In the genomic region with DNA sequence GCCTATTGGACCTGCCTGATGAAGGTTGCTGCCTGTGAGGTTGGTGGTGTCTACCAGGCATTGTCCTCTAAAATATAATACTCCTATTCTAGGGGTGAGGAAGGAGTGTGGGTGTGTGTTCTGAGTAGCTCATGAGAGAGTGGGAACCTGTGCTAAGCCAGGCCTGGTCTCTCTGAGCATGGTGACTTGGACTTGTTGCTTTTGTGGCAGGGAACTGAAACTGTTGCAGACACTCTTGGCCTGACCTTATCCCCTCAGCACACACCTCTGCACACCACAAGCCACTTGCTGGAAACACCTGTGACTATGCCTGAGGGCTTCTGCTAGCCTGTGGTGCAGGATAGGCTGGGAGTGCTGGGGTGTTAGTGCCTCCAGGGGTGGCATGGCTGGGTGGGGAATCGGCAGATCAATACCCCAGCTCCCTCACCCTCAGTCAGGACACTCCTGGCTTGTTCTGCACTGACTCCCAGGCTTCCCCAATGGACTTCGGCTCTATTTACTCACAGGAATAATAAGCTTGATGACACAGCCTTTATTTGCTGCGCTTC, we compare ENCODE assay signal across 10 cellular contexts. TPM values are rescaled to one million over a fixed set of nuclear protein-coding genes. Genes with fewer than 3 reads are reported as not detected.
A peak's percentile ranks its signal among the peaks of the same experiment; 100 is the strongest.
DNase-seq lines count a peak whose midpoint lies in the region; ATAC-seq and TF ChIP-seq lines count a peak whose summit lies in the region.
"Had no signal": no experiment of that assay in that cellular context is flagged by ENCODE, and none has a peak within 500 bp of the region (broad histone marks: within the 10 kb centered on the region; RNA-seq: fewer than 3 reads in every experiment).

No MANE protein-coding gene starts in this region.

- H3K27ac ChIP-seq in RWPE2 (ENCODE audit: poor library complexity, severe bottlenecking), result no peak overlapping the region
- H3K27ac ChIP-seq: C4-2B, SK-N-MC had no signal

- no peak overlapping the region for H3K4me3 ChIP-seq in RWPE2 (ENCODE audit: severe bottlenecking)
- no peak overlapping the region for H3K4me3 ChIP-seq in H7 (ENCODE audit: insufficient read depth, low read depth, low read length)
- H3K4me3 ChIP-seq: SK-N-MC had no signal

- peak; percentile 83 to 89 for ATAC-seq in activated naive CD4-positive, alpha-beta T cell treated with anti-CD3 and anti-CD28 coated beads, Interleukin-2, amount 50 U/mL, for 72 hours
- ATAC-seq in HG03025 (IDR thresholded peaks at IDR 0.05; ENCODE audit: low FRiP score, unreplicated experiment), result peak; percentile 76
- peak; percentile 17; the same call in 1 of the 3 replicates for ATAC-seq in RWPE2 (ENCODE audit: low read depth)

- no peaks in the 10 kb centered on the region for H3K9me3 ChIP-seq in RWPE2 (ENCODE audit: severe bottlenecking)

- no peaks in the 10 kb centered on the region for H3K4me1 ChIP-seq in RWPE2 (ENCODE audit: insufficient read depth, poor library complexity, severe bottlenecking)

- H3K36me3 Mint-ChIP-seq in activated naive CD4-positive, alpha-beta T cell treated with anti-CD3 and anti-CD28 coated beads, Interleukin-2, amount 50 U/mL, for 72 hours, result peaks cover 0 to 7% of the 10 kb centered on the region in 2 donors

- DNase-seq in activated naive CD4-positive, alpha-beta T cell treated with anti-CD3 and anti-CD28 coated beads, Interleukin-2, amount 50 U/mL, for 72 hours (ENCODE audit: low spot score in 2 of 2), result peak in 1 of 2 donors; percentile 7
- no peak for DNase-seq in activated naive CD4-positive, alpha-beta T cell treated with Interleukin-2 at 50 U/mL for 16 hours
- no peak for DNase-seq in RWPE2 (ENCODE audit: low spot score)
- DNase-seq in H7, result no peak
- no peak for DNase-seq in DMS153 (lab: John Stamatoyannopoulos, UW)
- DNase-seq in stimulated activated CD4-positive, alpha-beta T cell treated with anti-CD3 and anti-CD28 coated beads, Interleukin-4, amount 100 ng/mL, for 4 hours, result no peak
- no peak for DNase-seq in amygdala (lab: John Stamatoyannopoulos, UW)

- no peak for TF ChIP-seq CTCF in RWPE2 (IDR thresholded peaks at IDR 0.05; ENCODE audit: poor library complexity, severe bottlenecking)

- H3K27me3 ChIP-seq in RWPE2 (ENCODE audit: insufficient read depth, poor library complexity, severe bottlenecking), result no peaks in the 10 kb centered on the region
- H3K27me3 ChIP-seq in H7 (ENCODE audit: control insufficient read depth, insufficient read depth, low read length), result no peaks in the 10 kb centered on the region

- H3K9me3 Mint-ChIP-seq in activated naive CD4-positive, alpha-beta T cell treated with anti-CD3 and anti-CD28 coated beads, Interleukin-2, amount 50 U/mL, for 72 hours, result peaks cover 0 to 9% of the 10 kb centered on the region in 2 donors

- peak overlapping the region in 1 of 2 donors; percentile 67 for H3K27ac Mint-ChIP-seq in activated naive CD4-positive, alpha-beta T cell treated with anti-CD3 and anti-CD28 coated beads, Interleukin-2, amount 50 U/mL, for 72 hours

- no peaks in the 10 kb centered on the region for H3K36me3 ChIP-seq in RWPE2 (ENCODE audit: low read depth)
- H3K36me3 ChIP-seq in H7 (replicated peaks; ENCODE audit: control insufficient read depth, insufficient read depth, low read length), result no peaks in the 10 kb centered on the region

RNA-seq across cellular contexts. Expression of a gene that starts 29.9 kb away (rescaled TPM):
- 1 to 10 TPM; 5.7 to 8.8 TPM for total RNA-seq in activated naive CD4-positive, alpha-beta T cell treated with anti-CD3 and anti-CD28 coated beads, Interleukin-2, amount 50 U/mL, for 72 hours
- total RNA-seq in H7 (2014; rRNA removed; shearing (Covaris generic)), result 2.5 and 2.7 TPM in 2 replicates

Comparison
In these comparisons a context has a peak if more than half of its experiments do, and no peak if none do; other contexts are left out.
1. ATAC-seq: peak in every context shown above with its lines; median percentile 86 in activated naive CD4-positive, alpha-beta T cell treated with anti-CD3 and anti-CD28 coated beads, Interleukin-2, amount 50 U/mL, for 72 hours; 76 in HG03025; 17 in RWPE2.